1 cellular context compared by ENCODE assay signal in genomic region chr9:113395000-113395861, GRCh38.
A peak's percentile ranks its signal among the peaks of the same experiment; 100 is the strongest.
TF ChIP-seq lines count a peak whose summit lies in the region.

No MANE protein-coding gene starts in this region.

TF ChIP-seq in HepG2, 621 proteins besides CTCF, POLR2A, EP300 and RAD21 (continued from another document and continues in another):
- TF ChIP-seq TEAD3 (CRISPR knock-in tag; optimal IDR thresholded peaks at IDR 0.05; ENCODE audit: borderline replicate concordance) (peak; percentile 88), ZNF142 (CRISPR knock-in tag; IDR thresholded peaks at IDR 0.05) (no peak), SMARCC2 (IDR thresholded peaks at IDR 0.05) (no peak), ZFP41 (CRISPR knock-in tag; IDR thresholded peaks at IDR 0.05; ENCODE audit: borderline replicate concordance) (no peak), ZFP36L1 (CRISPR knock-in tag; IDR thresholded peaks at IDR 0.05) (peak; percentile 69; the same call in 1 of the 2 replicates), FOXO4 (CRISPR knock-in tag; conservative IDR thresholded peaks at IDR 0.05) (no peak), TCF7L2 (IDR thresholded peaks at IDR 0.05; ENCODE audit: low read depth, low read length) (no peak), BCL3 (CRISPR knock-in tag; IDR thresholded peaks at IDR 0.05) (0 out of 2 replicates have a peak, but pooled peaks have one; percentile 44), ZNF75D (CRISPR knock-in tag; IDR thresholded peaks at IDR 0.05; ENCODE audit: borderline replicate concordance) (no peak), AHR (CRISPR knock-in tag; IDR thresholded peaks at IDR 0.05) (no peak), XRCC5 (optimal IDR thresholded peaks at IDR 0.05; ENCODE audit: low read length) (peak; percentile 25), SAP130 (CRISPR knock-in tag; IDR thresholded peaks at IDR 0.05; ENCODE audit: low read depth) (peak; percentile 91), ZMAT5 (CRISPR knock-in tag; IDR thresholded peaks at IDR 0.05; ENCODE audit: borderline replicate concordance, low read depth) (no peak), ZNF788 (CRISPR knock-in tag; IDR thresholded peaks at IDR 0.05; ENCODE audit: borderline replicate concordance) (no peak; the same call in 1 of the 2 replicates), NFRKB (IDR thresholded peaks at IDR 0.05) (no peak), TFAP4 (IDR thresholded peaks at IDR 0.05; ENCODE audit: borderline replicate concordance, low read depth) (peak; percentile 44; the same call in 1 of the 2 replicates), ZNF670 (CRISPR knock-in tag; IDR thresholded peaks at IDR 0.05; ENCODE audit: borderline replicate concordance) (0 out of 2 replicates have a peak, but pooled peaks have one; percentile 24), ZNF513 (CRISPR knock-in tag; conservative IDR thresholded peaks at IDR 0.05) (no peak), ZNF281 (CRISPR knock-in tag; IDR thresholded peaks at IDR 0.05; ENCODE audit: borderline replicate concordance) (peak; percentile 54; the same call in 1 of the 2 replicates), FLYWCH1 (CRISPR knock-in tag; IDR thresholded peaks at IDR 0.05) (no peak), ZNF598 (CRISPR knock-in tag; IDR thresholded peaks at IDR 0.05; ENCODE audit: borderline replicate concordance) (no peak), ZNF772 (CRISPR knock-in tag; IDR thresholded peaks at IDR 0.05) (peak; percentile 38; the same call in 1 of the 2 replicates), ONECUT2 (CRISPR knock-in tag; IDR thresholded peaks at IDR 0.05) (0 out of 2 replicates have a peak, but pooled peaks have one; percentile 6), ZNF510 (CRISPR knock-in tag; IDR thresholded peaks at IDR 0.05; ENCODE audit: low read depth) (no peak), FOSL1 (CRISPR knock-in tag; IDR thresholded peaks at IDR 0.05; ENCODE audit: borderline replicate concordance) (no peak), ZXDC (CRISPR knock-in tag; IDR thresholded peaks at IDR 0.05) (0 out of 2 replicates have a peak, but pooled peaks have one; percentile 47), FOXK2 (IDR thresholded peaks at IDR 0.05) (no peak), ZNF343 (CRISPR knock-in tag; IDR thresholded peaks at IDR 0.05) (no peak), ZMYM2 (CRISPR knock-in tag; IDR thresholded peaks at IDR 0.05) (peak; percentile 94), FIP1L1 (IDR thresholded peaks at IDR 0.05; ENCODE audit: borderline replicate concordance, insufficient read depth, low read depth, low read length) (no peak), ZNF432 (CRISPR knock-in tag; IDR thresholded peaks at IDR 0.05; ENCODE audit: borderline replicate concordance) (no peak), ZBTB20 (CRISPR knock-in tag; IDR thresholded peaks at IDR 0.05; ENCODE audit: borderline replicate concordance, low read depth) (no peak), ZNF766 (CRISPR knock-in tag; IDR thresholded peaks at IDR 0.05; ENCODE audit: borderline replicate concordance) (no peak), ZNF674 (CRISPR knock-in tag; IDR thresholded peaks at IDR 0.05; ENCODE audit: low read depth) (no peak), GLI4 (CRISPR knock-in tag; IDR thresholded peaks at IDR 0.05; ENCODE audit: borderline replicate concordance) (no peak), SNRNP70 (IDR thresholded peaks at IDR 0.05; ENCODE audit: low read depth, low read length) (no peak), ZNF143 (CRISPR knock-in tag; IDR thresholded peaks at IDR 0.05) (peak; percentile 15; the same call in 1 of the 2 replicates), ZKSCAN5 (CRISPR knock-in tag; IDR thresholded peaks at IDR 0.05) (no peak), RARG (CRISPR knock-in tag; IDR thresholded peaks at IDR 0.05; ENCODE audit: low read depth) (no peak), FOXC1 (CRISPR knock-in tag; IDR thresholded peaks at IDR 0.05; ENCODE audit: borderline replicate concordance) (no peak), ZFP36L2 (CRISPR knock-in tag; IDR thresholded peaks at IDR 0.05) (no peak)
